9 cellular contexts compared by ENCODE assay signal in the genomic region with DNA sequence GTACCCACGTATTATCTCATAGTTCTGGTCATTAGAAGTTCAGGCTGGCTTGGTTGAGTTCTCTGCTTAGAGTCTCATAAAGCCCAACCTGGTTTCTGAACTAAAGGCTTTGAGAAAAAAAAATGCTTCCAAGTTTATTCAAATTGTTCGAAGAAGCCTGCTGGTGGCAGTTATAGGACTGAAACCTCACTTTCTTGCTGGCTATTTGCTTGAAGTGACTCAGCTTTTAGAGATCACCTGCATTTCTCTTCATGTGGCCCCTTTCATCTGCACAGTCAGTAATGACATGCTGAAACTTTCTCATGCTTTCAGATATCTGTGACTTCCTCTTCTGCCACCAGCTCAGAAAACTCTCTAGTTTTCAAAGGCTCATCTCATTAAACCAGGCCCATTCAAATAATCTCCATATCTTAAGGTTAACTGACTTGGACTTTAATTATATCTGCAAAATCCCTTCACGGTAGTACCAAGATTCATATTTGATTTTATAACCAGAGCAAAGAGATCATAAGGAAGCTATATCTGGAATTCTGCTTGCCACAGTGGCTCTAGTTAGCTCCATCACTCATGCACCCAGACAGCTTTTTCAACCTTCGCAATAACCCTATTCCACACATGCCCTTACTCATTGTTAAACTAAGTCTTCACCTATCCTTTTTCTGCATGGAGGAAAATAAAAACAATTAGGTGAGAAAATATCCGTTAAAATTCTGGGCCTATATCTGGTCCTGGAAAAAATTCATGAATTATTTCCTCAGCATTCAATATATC.
DNase-seq lines count a peak whose midpoint lies in the region; ATAC-seq and TF ChIP-seq lines count a peak whose summit lies in the region.
"Had no signal": no experiment of that assay in that cellular context is flagged by ENCODE, and none has a peak within 500 bp of the region (broad histone marks: within the 10 kb centered on the region; RNA-seq: fewer than 3 reads in every experiment).

No MANE protein-coding gene starts in this region.

- ATAC-seq in CD8-positive, alpha-beta T cell: peak; percentile 48
- peak; percentile 89 for ATAC-seq in HG03039 (IDR thresholded peaks at IDR 0.05; ENCODE audit: unreplicated experiment)

- H3K9me3 Mint-ChIP-seq in CD8-positive, alpha-beta T cell: no peaks in the 10 kb centered on the region
- H3K9me3 Mint-ChIP-seq in endothelial cell (ENCODE audit: unreplicated experiment) (no peaks in the 10 kb centered on the region), HFFc6 (no peaks in the 10 kb centered on the region)

- peaks cover 24% of the 10 kb centered on the region for H3K4me1 Mint-ChIP-seq in CD8-positive, alpha-beta T cell (ENCODE audit: low read depth)
- no peaks in the 10 kb centered on the region for H3K4me1 Mint-ChIP-seq in endothelial cell (ENCODE audit: unreplicated experiment)
- peaks cover 21% of the 10 kb centered on the region for H3K4me1 Mint-ChIP-seq in HFFc6 (ENCODE audit: low read depth)

- DNase-seq in CD8-positive, alpha-beta T cell: no peak
- DNase-seq in GM19238 (ENCODE audit: insufficient read length, low spot score) (peak; percentile 16), endothelial cell (ENCODE audit: low spot score) (no peak), MG63 (no peak), HFFc6 (no peak), NCI-H510A (lab: John Stamatoyannopoulos, UW) (no peak)
- DNase-seq: NCI-H446 had no signal

- no peaks in the 10 kb centered on the region for H3K36me3 Mint-ChIP-seq in CD8-positive, alpha-beta T cell
- H3K36me3 Mint-ChIP-seq in endothelial cell (ENCODE audit: low read depth, unreplicated experiment) (no peaks in the 10 kb centered on the region), HFFc6 (ENCODE audit: low read depth) (no peaks in the 10 kb centered on the region)

- H4K20me1 ChIP-seq in SU-DHL-6 (ENCODE audit: low read depth, low read length): no peaks in the 10 kb centered on the region

- H3K9me3 ChIP-seq in CD8-positive, alpha-beta T cell (ENCODE audit: low read length): no peaks in the 10 kb centered on the region
- H3K9me3 ChIP-seq in SU-DHL-6 (ENCODE audit: insufficient read depth, low read length): no peaks in the 10 kb centered on the region
- peaks cover 4% of the 10 kb centered on the region; the same call in 1 of the 2 replicates for H3K9me3 ChIP-seq in MG63

- H3K9ac ChIP-seq in SU-DHL-6 (ENCODE audit: low read length): peak overlapping the region; percentile 18; the same call in 1 of the 2 replicates

- no peak overlapping the region for H3K4me3 ChIP-seq in CD8-positive, alpha-beta T cell (ENCODE audit: low read depth, low read length)
- H3K4me3 ChIP-seq in SU-DHL-6 (ENCODE audit: insufficient read depth, low read length, poor library complexity, severe bottlenecking) (no peak overlapping the region), MG63 (no peak overlapping the region)

- no peaks in the 10 kb centered on the region for H3K79me2 ChIP-seq in SU-DHL-6 (ENCODE audit: insufficient read depth, low read length)

- H3K4me1 ChIP-seq in CD8-positive, alpha-beta T cell (ENCODE audit: insufficient read depth, low read length): peaks cover 4% of the 10 kb centered on the region

- no peaks in the 10 kb centered on the region for H3K27me3 ChIP-seq in CD8-positive, alpha-beta T cell (ENCODE audit: insufficient read depth, low read length)
- H3K27me3 ChIP-seq in SU-DHL-6 (ENCODE audit: low read length) (no peaks in the 10 kb centered on the region), MG63 (no peaks in the 10 kb centered on the region)

- H3K9me2 ChIP-seq in SU-DHL-6 (replicated peaks; ENCODE audit: insufficient read depth, low read length): no peaks in the 10 kb centered on the region

- H3K4me2 ChIP-seq in SU-DHL-6 (ENCODE audit: low read depth, low read length, poor library complexity, severe bottlenecking): peak overlapping the region; percentile 25

- POLR2A ChIA-PET in CD8-positive, alpha-beta T cell (lab: Charles Lee): no interaction called here

- H3K4me3 Mint-ChIP-seq in CD8-positive, alpha-beta T cell: no peak overlapping the region
- no peak overlapping the region for H3K4me3 Mint-ChIP-seq in endothelial cell (ENCODE audit: unreplicated experiment)
- H3K4me3 Mint-ChIP-seq in HFFc6: no peak overlapping the region

- no peak overlapping the region for H3K27ac Mint-ChIP-seq in CD8-positive, alpha-beta T cell
- H3K27ac Mint-ChIP-seq in endothelial cell (ENCODE audit: unreplicated experiment) (no peak overlapping the region), HFFc6 (no peak overlapping the region)

- H2AFZ ChIP-seq in SU-DHL-6 (ENCODE audit: low read depth, low read length, severe bottlenecking): peak overlapping the region; percentile 20

- TF ChIP-seq CTCF in CD8-positive, alpha-beta T cell (IDR thresholded peaks at IDR 0.05): no peak
- TF ChIP-seq CTCF in SU-DHL-6 (IDR thresholded peaks at IDR 0.05; ENCODE audit: insufficient read depth, low read length, poor library complexity, severe bottlenecking): no peak
- no peak for TF ChIP-seq CTCF in endothelial cell (IDR thresholded peaks at IDR 0.05; ENCODE audit: unreplicated experiment)
- no peak for TF ChIP-seq CTCF in HFFc6 (IDR thresholded peaks at IDR 0.05)

- CTCF ChIA-PET in CD8-positive, alpha-beta T cell (lab: Charles Lee): interaction anchor here (0.7 to 1.2 kb wide), 2 partner anchors 13 to 1272 kb away, joined by 3 read pairs; no protein-coding TSS in a partner anchor

- intact Hi-C loops in CD8-positive, alpha-beta T cell (cut with DNase I, micrococcal nuclease): no loop called here

- 0 out of 2 replicates have a peak, but pooled peaks cover 3% of the 10 kb centered on the region for H3F3A ChIP-seq in SU-DHL-6 (ENCODE audit: insufficient read depth)

- no peak overlapping the region for H3K27ac ChIP-seq in CD8-positive, alpha-beta T cell (ENCODE audit: low read depth, low read length)
- H3K27ac ChIP-seq in SU-DHL-6 (ENCODE audit: low read depth, low read length): peak overlapping the region; percentile 53

- no peaks in the 10 kb centered on the region for H3K36me3 ChIP-seq in CD8-positive, alpha-beta T cell (ENCODE audit: insufficient read depth, low read length)
- H3K36me3 ChIP-seq in SU-DHL-6 (ENCODE audit: low read length) (no peaks in the 10 kb centered on the region), MG63 (no peaks in the 10 kb centered on the region)

- no peaks in the 10 kb centered on the region for H3K27me3 Mint-ChIP-seq in CD8-positive, alpha-beta T cell (ENCODE audit: low read depth)
- H3K27me3 Mint-ChIP-seq in endothelial cell (ENCODE audit: unreplicated experiment) (peaks cover 2% of the 10 kb centered on the region), HFFc6 (ENCODE audit: insufficient read depth) (no peaks in the 10 kb centered on the region)
